In genomic region chr12:79016181-79016580, GRCh38 we compare ENCODE assay signal across 22 cellular contexts.
DNase-seq lines count a peak whose midpoint lies in the region; ATAC-seq and TF ChIP-seq lines count a peak whose summit lies in the region.
"Had no signal": no experiment of that assay in that cellular context is flagged by ENCODE, and none has a peak within 500 bp of the region (broad histone marks: within the 10 kb centered on the region; RNA-seq: fewer than 3 reads in every experiment).

No MANE protein-coding gene starts in this region.

- WGBS in esophagus squamous epithelium, 2 donors = 15 to 42% methylated on average over 2 of the region's 2 CpGs
- 56 to 65% (median 62%) methylated on average over 2 of the region's 2 CpGs for whole genome bisulfite sequencing in heart left ventricle, 4 donors

- no peak overlapping the region for H3K4me3 ChIP-seq in esophagus squamous epithelium
- H3K4me3 ChIP-seq in heart left ventricle = no peak overlapping the region
- H3K4me3 ChIP-seq: BLaER1 treated with 17β-estradiol and CSF1 and Interleukin-3, amounts not matched to agents 10 nM and 100 nM; breast epithelium; mucosa of descending colon; thyroid gland had no signal

- H3K4me1 ChIP-seq in esophagus squamous epithelium = no peaks in the 10 kb centered on the region
- H3K4me1 ChIP-seq in heart left ventricle = no peaks in the 10 kb centered on the region
- H3K4me1 ChIP-seq: breast epithelium, thyroid gland had no signal

- H3K36me3 ChIP-seq in esophagus squamous epithelium (no peaks in the 10 kb centered on the region), heart left ventricle (no peaks in the 10 kb centered on the region)
- H3K36me3 ChIP-seq: breast epithelium, thyroid gland had no signal

- TF ChIP-seq CTCF in esophagus squamous epithelium (IDR thresholded peaks at IDR 0.05) = no peak
- no peak for TF ChIP-seq CTCF in heart left ventricle (IDR thresholded peaks at IDR 0.05)

- no peaks in the 10 kb centered on the region for H3K27me3 ChIP-seq in esophagus squamous epithelium
- no peaks in the 10 kb centered on the region for H3K27me3 ChIP-seq in heart left ventricle
- H3K27me3 ChIP-seq: BLaER1 treated with 17β-estradiol and CSF1 and Interleukin-3, amounts not matched to agents 10 nM and 100 nM; breast epithelium; thyroid gland had no signal

- no peak for ATAC-seq in heart left ventricle
- ATAC-seq: activated naive CD8-positive, alpha-beta T cell treated with anti-CD3 and anti-CD28 coated beads, Interleukin-2, amount 50 U/mL, for 24 hours; activated T-cell treated with anti-CD3 and anti-CD28 coated beads, Interleukin-2, amount 50 U/mL, for 72 hours; left lobe of liver; mucosa of descending colon; stimulated activated effector memory CD8-positive, alpha-beta T cell treated with anti-CD3 and anti-CD28 coated beads, Interleukin-12 subunit alpha, Interleukin-12 subunit beta, amount 100 ng/mL, for 72 hours had no signal

- no peak overlapping the region for H3K27ac ChIP-seq in esophagus squamous epithelium
- no peak overlapping the region for H3K27ac ChIP-seq in heart left ventricle
- H3K27ac ChIP-seq: 22Rv1, breast epithelium, thyroid gland had no signal

- H3K9me3 ChIP-seq in esophagus squamous epithelium = no peaks in the 10 kb centered on the region
- no peaks in the 10 kb centered on the region for H3K9me3 ChIP-seq in heart left ventricle
- H3K9me3 ChIP-seq: breast epithelium, mucosa of descending colon, thyroid gland had no signal

- intact Hi-C loops in esophagus squamous epithelium (cut with DNase I) = no loop called here
- intact Hi-C loops in heart left ventricle (cut with DNase I) = no loop called here

- DNase-seq in NCI-H187 treated with DMSO at 0.1 percent for 48 hours (lab: John Stamatoyannopoulos, UW) = peak; percentile 39
- no peak for DNase-seq in NCI-H187 (lab: John Stamatoyannopoulos, UW)
- peak; percentile 84 for DNase-seq in NCI-H2107 treated with DMSO at 0.1 percent for 48 hours (lab: John Stamatoyannopoulos, UW; ENCODE audit: unreplicated experiment)
- DNase-seq in SHP77 treated with DMSO at 0.1 percent for 48 hours (lab: John Stamatoyannopoulos, UW) = peak; percentile 85
- no peak for DNase-seq in NCI-H226
- DNase-seq in esophagus squamous epithelium (lab: John Stamatoyannopoulos, UW) = no peak
- no peak for DNase-seq in heart left ventricle
- no peak for DNase-seq in AML-193 (lab: John Stamatoyannopoulos, UW)
- DNase-seq: activated CD4-positive, CD25-positive, alpha-beta regulatory T cell; activated naive CD8-positive, alpha-beta T cell treated with anti-CD3 and anti-CD28 coated beads, Interleukin-2, amount 50 U/mL, for 24 hours; activated T-cell treated with anti-CD3 and anti-CD28 coated beads, Interleukin-2, amount 50 U/mL, for 72 hours; DMS 273 treated with DMSO at 0.1 percent for 48 hours; erythroblast; mucosa of descending colon; NCI-H446; OCI-M1; thyroid gland had no signal

- TF ChIP-seq POLR2A in esophagus squamous epithelium (IDR thresholded peaks at IDR 0.05) = no peak
- TF ChIP-seq POLR2A in heart left ventricle (IDR thresholded peaks at IDR 0.05) = no peak

Comparison
In these comparisons a context has a peak if more than half of its experiments do, and no peak if none do; other contexts are left out.
1. DNase-seq: peak in NCI-H187 treated with DMSO at 0.1 percent for 48 hours (single experiment), NCI-H2107 treated with DMSO at 0.1 percent for 48 hours (single experiment) and SHP77 treated with DMSO at 0.1 percent for 48 hours (single experiment); none in NCI-H187 (0 of 2), NCI-H226 (single experiment), esophagus squamous epithelium (single experiment), heart left ventricle (0 of 5) and AML-193 (0 of 2).